Comparison of ENCODE assay signal across 1 cellular context in the genomic region with DNA sequence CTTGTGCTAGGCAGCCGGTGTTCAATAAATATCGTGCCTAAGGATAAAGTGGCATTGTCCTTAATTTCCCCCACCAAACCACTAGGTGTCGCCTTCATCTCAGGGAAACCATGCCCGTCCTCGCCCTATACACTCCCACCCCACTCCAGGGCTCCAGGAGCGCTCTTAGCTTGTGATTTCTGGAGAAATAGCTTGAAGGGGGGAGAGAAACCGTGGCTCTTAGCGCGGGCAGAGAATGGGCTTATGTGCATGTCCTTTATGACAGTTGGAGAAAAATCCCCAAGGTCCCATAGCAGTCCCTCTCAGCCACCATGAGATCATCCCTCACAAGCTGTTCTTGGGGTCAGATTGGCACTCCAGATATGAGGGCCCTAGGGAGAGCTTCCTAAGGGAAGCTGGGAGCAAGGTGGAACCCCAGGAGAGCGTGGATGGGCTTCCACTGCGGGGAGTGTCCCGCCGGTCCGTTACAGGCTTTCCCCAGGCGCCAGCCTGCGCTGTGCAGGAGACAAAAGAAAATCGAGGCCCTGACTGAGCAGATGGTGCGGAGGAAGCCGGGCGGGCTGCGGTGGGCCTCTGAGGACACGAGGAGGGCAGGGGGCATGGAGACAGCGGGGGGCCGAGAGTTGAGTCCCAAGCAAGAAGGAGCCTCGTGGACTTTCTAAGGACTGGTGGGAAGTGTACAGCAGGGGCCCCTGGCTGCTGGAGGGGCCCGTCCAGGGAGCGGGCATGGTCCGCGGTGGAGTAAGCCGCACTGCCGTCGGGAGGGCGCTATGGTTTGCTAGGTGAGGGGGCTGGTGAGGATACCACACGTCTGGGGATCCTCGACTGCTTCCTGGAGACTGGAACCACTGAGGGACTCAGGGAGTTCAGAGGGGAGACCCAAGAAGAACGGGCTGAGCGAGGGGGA.
TF ChIP-seq lines count a peak whose summit lies in the region.

No MANE protein-coding gene starts in this region.

TF ChIP-seq in IMR-90, 13 proteins besides CTCF, POLR2A, EP300 and RAD21:
- TF ChIP-seq SMC3 (IDR thresholded peaks at IDR 0.05; ENCODE audit: low read depth, low read length) (peak; percentile 78), MAZ (IDR thresholded peaks at IDR 0.05; ENCODE audit: borderline replicate concordance, low read depth, low read length) (peak; percentile 76), NFE2L2 (IDR thresholded peaks at IDR 0.05; ENCODE audit: low read depth, low read length) (no peak), MAFK (IDR thresholded peaks at IDR 0.05; ENCODE audit: low read depth, low read length) (peak; percentile 12; the same call in 1 of the 2 replicates)
